ENCODE assay signal across 1 cellular context in genomic region chr20:50240092-50240491, GRCh38.
TF ChIP-seq lines count a peak whose summit lies in the region.

No MANE protein-coding gene starts in this region.

TF ChIP-seq in GM12891, 5 proteins besides CTCF, POLR2A, EP300 and RAD21 (continued from another document):
- TF ChIP-seq POU2F2 (IDR thresholded peaks at IDR 0.05; ENCODE audit: low read depth, low read length): no peak
